Comparison of ENCODE assay signal across 10 cellular contexts in genomic region chr4:20394471-20394870, GRCh38.
DNase-seq lines count a peak whose midpoint lies in the region; ATAC-seq, FAIRE-seq and TF ChIP-seq lines count a peak whose summit lies in the region.
"Had no signal": no experiment of that assay in that cellular context is flagged by ENCODE, and none has a peak within 500 bp of the region (broad histone marks: within the 10 kb centered on the region; RNA-seq: fewer than 3 reads in every experiment).

No MANE protein-coding gene starts in this region.

- H3K9me3 ChIP-seq in Loucy (ENCODE audit: insufficient read depth, low read depth, low read length) (no peaks in the 10 kb centered on the region), kidney (ENCODE audit: control insufficient read depth in 1 of 2, low read length in 2 of 2) (no peaks in the 10 kb centered on the region)
- H3K9me3 ChIP-seq: HAP-1 had no signal

- no peaks in the 10 kb centered on the region for H3K9me2 ChIP-seq in Loucy (replicated peaks; ENCODE audit: low read depth, low read length)

- TF ChIP-seq CTCF in Loucy (conservative IDR thresholded peaks at IDR 0.05; ENCODE audit: low read length), result no peak
- TF ChIP-seq CTCF in kidney (IDR thresholded peaks at IDR 0.05; ENCODE audit: borderline replicate concordance, extremely low read depth, insufficient read depth), result no peak

- peak overlapping the region; percentile 3 for H3K27ac ChIP-seq in caudate nucleus (ENCODE audit: low read depth, low read length)
- peak overlapping the region; percentile 28 for H3K27ac ChIP-seq in substantia nigra (ENCODE audit: low read depth, low read length, poor library complexity, severe bottlenecking)
- H3K27ac ChIP-seq in kidney (ENCODE audit: low read depth in 2 of 2, low read length in 2 of 2), result no peak overlapping the region

- no peak overlapping the region for H3K4me3 ChIP-seq in Loucy (ENCODE audit: low read length, poor library complexity, severe bottlenecking)
- no peak overlapping the region for H3K4me3 ChIP-seq in kidney (ENCODE audit: low read length in 2 of 2)
- H3K4me3 ChIP-seq: HAP-1 had no signal

- H3K9ac ChIP-seq in Loucy (ENCODE audit: low read depth, low read length, poor library complexity, severe bottlenecking) (no peak overlapping the region), kidney (ENCODE audit: low read length in 2 of 2) (no peak overlapping the region)

- no peaks in the 10 kb centered on the region for H3K27me3 ChIP-seq in Loucy (ENCODE audit: insufficient read depth, low read length, poor library complexity, severe bottlenecking)

- ATAC-seq in HG02870 (IDR thresholded peaks at IDR 0.05; ENCODE audit: unreplicated experiment) (no peak), HG02840 (IDR thresholded peaks at IDR 0.05; ENCODE audit: low FRiP score, unreplicated experiment) (no peak)

- peak overlapping the region; percentile 39 for H3K4me2 ChIP-seq in Loucy (ENCODE audit: low read depth, low read length, poor library complexity, severe bottlenecking)

- H2AFZ ChIP-seq in Loucy (ENCODE audit: low read length), result peak overlapping the region; percentile 68; the same call in 1 of the 2 replicates

- no peaks in the 10 kb centered on the region for H3K4me1 ChIP-seq in Loucy (ENCODE audit: insufficient read depth, low read length, poor library complexity, severe bottlenecking)
- no peaks in the 10 kb centered on the region for H3K4me1 ChIP-seq in kidney (ENCODE audit: control insufficient read depth in 1 of 2, insufficient read depth in 1 of 2, low read depth in 1 of 2, low read length in 2 of 2)

- intact Hi-C loops in kidney (cut with DNase I), result no loop called here

- no peak for FAIRE-seq in kidney (lab: Jason Lieb, UNC)

- H3K79me2 ChIP-seq in Loucy (ENCODE audit: insufficient read depth, low read length), result no peaks in the 10 kb centered on the region

- DNase-seq in NCI-H1930 (lab: John Stamatoyannopoulos, UW) (peak; percentile 88 to 93), caudate nucleus (lab: John Stamatoyannopoulos, UW) (no peak), substantia nigra (lab: John Stamatoyannopoulos, UW) (no peak), kidney (no peak)
- DNase-seq: DMS79, Right ventricle myocardium superior had no signal

- H3K36me3 ChIP-seq in Loucy (ENCODE audit: insufficient read depth, low read length) (no peaks in the 10 kb centered on the region), kidney (ENCODE audit: control insufficient read depth in 1 of 2, insufficient read depth in 2 of 2, low read length in 2 of 2) (no peaks in the 10 kb centered on the region)
- H3K36me3 ChIP-seq: HAP-1 had no signal

- no peaks in the 10 kb centered on the region for H3F3A ChIP-seq in Loucy (ENCODE audit: low read depth)

- H4K20me1 ChIP-seq in Loucy (ENCODE audit: insufficient read depth, low read length, poor library complexity, severe bottlenecking), result no peaks in the 10 kb centered on the region

Comparison
In these comparisons a context has a peak if more than half of its experiments do, and no peak if none do; other contexts are left out.
1. DNase-seq: peak in NCI-H1930 (2 of 2); none in caudate nucleus (0 of 61), substantia nigra (0 of 49) and kidney (single experiment).
2. H3K27ac ChIP-seq: peak in caudate nucleus (single experiment) and substantia nigra (single experiment); none in kidney (0 of 2).